Comparison of ENCODE assay signal across 19 cellular contexts in genomic region chr6:170433163-170434095, GRCh38.
A peak's percentile ranks its signal among the peaks of the same experiment; 100 is the strongest.
DNase-seq lines count a peak whose midpoint lies in the region; ATAC-seq, FAIRE-seq and TF ChIP-seq lines count a peak whose summit lies in the region.
"Had no signal": no experiment of that assay in that cellular context is flagged by ENCODE, and none has a peak within 500 bp of the region (broad histone marks: within the 10 kb centered on the region; RNA-seq: fewer than 3 reads in every experiment).

No MANE protein-coding gene starts in this region.

- TF ChIP-seq CTCF in sigmoid colon (IDR thresholded peaks at IDR 0.05) = no peak

- no peaks in the 10 kb centered on the region for H3K36me3 ChIP-seq in sigmoid colon

- H3K4me3 ChIP-seq in sigmoid colon = no peak overlapping the region
- H3K4me3 ChIP-seq: SK-N-MC had no signal

- TF ChIP-seq POLR2A in sigmoid colon (IDR thresholded peaks at IDR 0.05) = no peak

- H3K9me3 ChIP-seq in sigmoid colon = no peaks in the 10 kb centered on the region

- H3K27me3 ChIP-seq in sigmoid colon = peaks cover 0 to 13% (median 0%) of the 10 kb centered on the region in 3 donors

- no peak overlapping the region for H3K27ac ChIP-seq in sigmoid colon
- H3K27ac ChIP-seq: SK-N-MC had no signal

- FAIRE-seq in urothelium cell line (lab: Jason Lieb, UNC) = no peak
- FAIRE-seq: GM12892 had no signal

- H3K4me1 ChIP-seq in sigmoid colon = peaks cover 0 to 9% (median 6%) of the 10 kb centered on the region in 4 donors

- peak; percentile 6 for DNase-seq in DMS53 treated with DMSO at 0.1 percent for 48 hours (lab: John Stamatoyannopoulos, UW; ENCODE audit: unreplicated experiment)
- peak; percentile 34 for DNase-seq in NCI-H82 treated with DMSO at 0.1 percent for 48 hours (lab: John Stamatoyannopoulos, UW; ENCODE audit: unreplicated experiment)
- peak; percentile 44 for DNase-seq in left kidney (ENCODE audit: low read depth, low spot score)
- peak; percentile 15 for DNase-seq in sigmoid colon
- no peak for DNase-seq in NCI-H187 treated with DMSO at 0.1 percent for 48 hours (lab: John Stamatoyannopoulos, UW)
- DNase-seq in urothelium cell line (ENCODE audit: low spot score) = no peak
- no peak for DNase-seq in NCI-H446 (lab: John Stamatoyannopoulos, UW)
- DNase-seq: AML-193; DMS79; H9; MV-4-11; NCI-H1417 treated with DMSO at 0.1 percent for 48 hours; NCI-H2081; NCI-H2227 treated with DMSO at 0.1 percent for 48 hours; NK-92 treated with Interleukin-12 subunit alpha and Interleukin-12 subunit beta, amount 100 ng/mL, for 24 hours; OCI-M1 had no signal

- WGBS in sigmoid colon, 2 donors = 73 to 81% methylated on average over 17 of the region's 17 CpGs

- ATAC-seq in HG02798 (IDR thresholded peaks at IDR 0.05; ENCODE audit: poor library complexity, unreplicated experiment) = no peak

- no peak for TF ChIP-seq EP300 in sigmoid colon (IDR thresholded peaks at IDR 0.05)

- intact Hi-C loops in sigmoid colon (cut with DNase I) = no loop called here

Comparison
In these comparisons a context has a peak if more than half of its experiments do, and no peak if none do; other contexts are left out.
1. DNase-seq: peak in DMS53 treated with DMSO at 0.1 percent for 48 hours (single experiment), NCI-H82 treated with DMSO at 0.1 percent for 48 hours (single experiment), left kidney (single experiment) and sigmoid colon (single experiment); none in NCI-H187 treated with DMSO at 0.1 percent for 48 hours (single experiment), urothelium cell line (single experiment) and NCI-H446 (0 of 2).